8 cellular contexts compared by ENCODE assay signal in the genomic region with DNA sequence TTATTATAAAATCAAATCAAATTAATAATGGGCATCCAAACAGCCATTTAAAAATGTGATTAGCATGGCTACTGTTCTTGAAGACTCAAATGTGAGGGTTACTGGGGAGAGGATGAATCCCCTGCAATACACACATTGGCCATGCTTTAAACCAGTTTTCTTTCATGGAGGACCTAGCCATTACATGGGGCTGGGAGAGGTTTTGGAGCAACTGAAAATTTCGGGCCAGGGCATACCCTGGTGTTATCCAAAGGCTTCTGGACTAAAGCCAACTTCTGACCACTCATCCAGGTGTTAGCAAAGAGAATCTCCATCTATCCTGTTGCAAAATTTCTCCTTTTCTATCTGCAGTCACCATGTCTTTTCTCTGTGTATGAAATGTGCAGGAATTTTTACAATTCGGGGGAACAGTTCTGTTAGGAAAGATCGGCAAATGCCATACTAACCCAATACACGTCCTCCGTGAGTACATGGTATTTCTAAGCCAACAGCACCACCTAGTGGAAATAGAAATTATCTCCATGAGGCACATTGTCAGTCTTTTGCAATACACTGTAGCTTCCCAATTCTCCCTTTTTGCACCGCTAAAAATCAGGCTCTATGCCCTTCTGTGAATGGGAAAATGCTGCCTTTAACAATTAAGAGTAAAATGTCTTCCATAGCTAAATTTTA. TPM values are rescaled to one million over a fixed set of nuclear protein-coding genes. Genes with fewer than 3 reads are reported as not detected.
A peak's percentile ranks its signal among the peaks of the same experiment; 100 is the strongest.
DNase-seq lines count a peak whose midpoint lies in the region; ATAC-seq, FAIRE-seq and TF ChIP-seq lines count a peak whose summit lies in the region.

No MANE protein-coding gene starts in this region.

- H4K20me1 ChIP-seq in OCI-LY3 (ENCODE audit: insufficient read depth, low read length), result no peaks in the 10 kb centered on the region

- H3K79me2 ChIP-seq in OCI-LY3 (ENCODE audit: low read length), result no peaks in the 10 kb centered on the region

- ATAC-seq in memory B cell (ENCODE audit: low read depth) (no peak), GM19397 (IDR thresholded peaks at IDR 0.05; ENCODE audit: unreplicated experiment) (no peak), GM21529 (IDR thresholded peaks at IDR 0.05; ENCODE audit: unreplicated experiment) (no peak), GM19351 (IDR thresholded peaks at IDR 0.05; ENCODE audit: unreplicated experiment) (no peak)

- no peak overlapping the region for H3K27ac ChIP-seq in OCI-LY3 (ENCODE audit: low read length)

- no peak overlapping the region for H3K27ac Mint-ChIP-seq in memory B cell

- no peaks in the 10 kb centered on the region for H3K27me3 ChIP-seq in OCI-LY3 (ENCODE audit: low read depth, low read length)

- H2AFZ ChIP-seq in OCI-LY3 (ENCODE audit: low read depth, low read length), result no peak overlapping the region

- H3K4me1 ChIP-seq in OCI-LY3 (ENCODE audit: low read length), result peaks cover 3% of the 10 kb centered on the region; the same call in 1 of the 2 replicates

- FAIRE-seq in H54 (lab: Jason Lieb, UNC), result peak; percentile 92

- H3K9me3 Mint-ChIP-seq in memory B cell, result peaks cover 2% of the 10 kb centered on the region

- H3K4me2 ChIP-seq in OCI-LY3 (ENCODE audit: low read length), result peak overlapping the region; percentile 72

- H3K4me3 ChIP-seq in OCI-LY3 (ENCODE audit: low read length), result peak overlapping the region; percentile 52

- no peak overlapping the region for H3K4me3 Mint-ChIP-seq in memory B cell

- H3K27me3 Mint-ChIP-seq in memory B cell, result no peaks in the 10 kb centered on the region

- TF ChIP-seq CTCF in OCI-LY3 (IDR thresholded peaks at IDR 0.05; ENCODE audit: low read depth, low read length), result peak; percentile 77

- no peaks in the 10 kb centered on the region for H3K36me3 Mint-ChIP-seq in memory B cell

- H3K9ac ChIP-seq in OCI-LY3 (ENCODE audit: low read length), result peak overlapping the region; percentile 14; the same call in 1 of the 2 replicates

- TF ChIP-seq POLR2A in H54 (IDR thresholded peaks at IDR 0.05; ENCODE audit: low read depth, low read length), result no peak

- DNase-seq in COR-L47 (lab: John Stamatoyannopoulos, UW), result peak; percentile 55
- peak; percentile 14 for DNase-seq in H54 (ENCODE audit: insufficient read length, low spot score)
- DNase-seq in dermis blood vessel endothelial cell, result peak; percentile 73
- DNase-seq in memory B cell (ENCODE audit: low spot score in 2 of 2), result peak; percentile 16 to 61

- H3K9me3 ChIP-seq in OCI-LY3 (ENCODE audit: insufficient read depth, low read length), result no peaks in the 10 kb centered on the region

- H3K36me3 ChIP-seq in OCI-LY3 (replicated peaks; ENCODE audit: low read depth, low read length), result no peaks in the 10 kb centered on the region

- peaks cover 2% of the 10 kb centered on the region for H3K4me1 Mint-ChIP-seq in memory B cell

RNA-seq across cellular contexts. Expression of a gene that starts 47.0 kb away (rescaled TPM):
- 4.0 and 4.6 TPM in 2 replicates for total RNA-seq in dermis blood vessel endothelial cell

RNA-seq across cellular contexts. Expression of a gene that starts 56.0 kb away (rescaled TPM):
- 12.6 and 19.2 TPM in 2 replicates for total RNA-seq in dermis blood vessel endothelial cell

Comparison
In these comparisons a context has a peak if more than half of its experiments do, and no peak if none do; other contexts are left out.
1. DNase-seq: peak in every context shown above with its lines; median percentile 73 in dermis blood vessel endothelial cell; 55 in COR-L47; 38 in memory B cell; 14 in H54.